11 cellular contexts compared by ENCODE assay signal in the genomic region with DNA sequence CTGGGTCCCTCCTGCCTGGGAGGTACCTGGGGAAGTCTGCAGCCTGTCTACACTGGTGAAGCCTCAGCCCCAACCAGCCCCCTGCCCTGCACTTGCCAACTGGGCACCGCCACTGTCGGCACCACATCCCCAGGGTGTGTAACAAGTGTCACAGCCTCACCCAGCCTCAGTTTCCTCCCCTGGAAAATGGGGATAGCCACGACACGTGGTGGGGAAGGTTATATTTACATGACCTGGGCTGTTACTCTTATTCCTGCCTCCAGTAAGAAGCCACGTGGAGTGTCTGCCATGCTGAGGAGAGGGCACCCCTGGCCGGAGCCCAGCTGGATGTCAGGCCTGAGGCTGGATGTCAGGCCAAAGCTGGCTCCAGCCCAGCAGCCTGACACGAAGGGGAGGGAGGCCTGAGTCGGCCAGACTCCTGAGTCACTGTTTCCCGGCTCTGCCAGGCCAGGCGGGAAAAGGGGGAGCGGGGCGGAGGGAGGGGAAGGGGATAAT. TPM values are rescaled to one million over a fixed set of nuclear protein-coding genes. Genes with fewer than 3 reads are reported as not detected.
DNase-seq lines count a peak whose midpoint lies in the region; ATAC-seq and TF ChIP-seq lines count a peak whose summit lies in the region.
"Had no signal": no experiment of that assay in that cellular context is flagged by ENCODE, and none has a peak within 500 bp of the region (broad histone marks: within the 10 kb centered on the region; RNA-seq: fewer than 3 reads in every experiment).

No MANE protein-coding gene starts in this region.

- no peaks in the 10 kb centered on the region for H3K36me3 ChIP-seq in mesenchymal stem cell (ENCODE audit: control insufficient read depth in 1 of 2, insufficient read depth in 2 of 2, low read depth in 1 of 2, low read length in 2 of 2)
- H3K36me3 ChIP-seq in gastrocnemius medialis, result no peaks in the 10 kb centered on the region
- H3K36me3 ChIP-seq: spleen had no signal

- H2AFZ ChIP-seq in mesenchymal stem cell (ENCODE audit: low read depth, low read length), result no peak overlapping the region

- H3K27ac ChIP-seq in mesenchymal stem cell (ENCODE audit: low read length, poor library complexity, severe bottlenecking), result no peak overlapping the region
- H3K27ac ChIP-seq in gastrocnemius medialis, result no peak overlapping the region
- H3K27ac ChIP-seq: VCaP had no signal

- in situ Hi-C loops in gastrocnemius medialis (cut with MboI; ENCODE audit: low sequenced_read_pairs in 4 of 4), result no loop called here

- TF ChIP-seq CTCF in epithelial cell of esophagus (IDR thresholded peaks at IDR 0.05; ENCODE audit: insufficient read depth, low read depth, low read length, missing control alignments) (no peak), gastrocnemius medialis (IDR thresholded peaks at IDR 0.05 in 4 of 5, conservative IDR thresholded peaks at IDR 0.05 in 1 of 5) (no peak)

- H3K9me3 ChIP-seq in mesenchymal stem cell (ENCODE audit: control insufficient read depth, low read length), result peaks cover 7% of the 10 kb centered on the region
- no peaks in the 10 kb centered on the region for H3K9me3 ChIP-seq in gastrocnemius medialis
- H3K9me3 ChIP-seq: spleen had no signal

- H3K23ac ChIP-seq in mesenchymal stem cell (ENCODE audit: low read length in 2 of 2), result no peak overlapping the region

- no peak overlapping the region for H3K4me2 ChIP-seq in mesenchymal stem cell (ENCODE audit: low read length, poor library complexity, severe bottlenecking)

- ATAC-seq in HG03159 (IDR thresholded peaks at IDR 0.05; ENCODE audit: unreplicated experiment), result no peak
- ATAC-seq in GM18502 (IDR thresholded peaks at IDR 0.05; ENCODE audit: poor library complexity, unreplicated experiment), result no peak
- no peak for ATAC-seq in gastrocnemius medialis

- peak overlapping the region; percentile 7 for H2AK5ac ChIP-seq in mesenchymal stem cell (ENCODE audit: low read length, severe bottlenecking)

- peak overlapping the region; percentile 94 for H4K91ac ChIP-seq in mesenchymal stem cell (ENCODE audit: low read length)

- DNase-seq in A172 (ENCODE audit: low spot score) (peak; percentile 90), NCI-H446 treated with DMSO at 0.1 percent for 48 hours (lab: John Stamatoyannopoulos, UW) (peak; percentile 20), epithelial cell of esophagus (ENCODE audit: low read depth) (peak; percentile 64), mesenchymal stem cell (peak; percentile 97), gastrocnemius medialis (no peak)
- no peak for DNase-seq in stimulated activated CD4-positive, alpha-beta T cell treated with anti-CD3 and anti-CD28 coated beads, Interleukin-4, amount 100 ng/mL, for 1 hour
- DNase-seq: MV-4-11, spleen had no signal

- no peak for TF ChIP-seq POLR2A in gastrocnemius medialis (IDR thresholded peaks at IDR 0.05)

- H3K4ac ChIP-seq in mesenchymal stem cell (ENCODE audit: low read depth in 1 of 2, low read length in 2 of 2), result peak overlapping the region; percentile 15 to 55

- H3K4me3 ChIP-seq in epithelial cell of esophagus (ENCODE audit: low read length) (no peak overlapping the region), mesenchymal stem cell (ENCODE audit: insufficient read depth in 1 of 2, low read depth in 1 of 2, low read length in 2 of 2) (no peak overlapping the region), gastrocnemius medialis (no peak overlapping the region)
- H3K4me3 ChIP-seq: spleen had no signal

- H4K8ac ChIP-seq in mesenchymal stem cell (ENCODE audit: low read length), result peak overlapping the region; percentile 54

- H3K27me3 ChIP-seq in mesenchymal stem cell (ENCODE audit: control insufficient read depth in 1 of 2, insufficient read depth in 1 of 2, low read length in 2 of 2) (peaks cover 0 to 3% of the 10 kb centered on the region in 2 experiments), gastrocnemius medialis (no peaks in the 10 kb centered on the region)
- H3K27me3 ChIP-seq: spleen had no signal

- intact Hi-C loops in gastrocnemius medialis (cut with DNase I; ENCODE audit: low total_unique reads), result no loop called here

- no peaks in the 10 kb centered on the region for H3K79me1 ChIP-seq in mesenchymal stem cell (replicated peaks; ENCODE audit: low read length, poor library complexity, severe bottlenecking)

- H3K4me1 ChIP-seq in mesenchymal stem cell (ENCODE audit: control insufficient read depth, insufficient read depth, low read depth, low read length) (peaks cover 34% of the 10 kb centered on the region), gastrocnemius medialis (peaks cover 8 to 12% of the 10 kb centered on the region in 2 donors)

- peak overlapping the region; percentile 76 to 99 for H2BK12ac ChIP-seq in mesenchymal stem cell (ENCODE audit: low read length in 2 of 2)

- peak overlapping the region; percentile 23 for H2BK120ac ChIP-seq in mesenchymal stem cell (ENCODE audit: low read depth, low read length)

- peak overlapping the region; percentile 17 to 87 for H3K18ac ChIP-seq in mesenchymal stem cell (ENCODE audit: low read depth in 1 of 2, low read length in 2 of 2)

- peak overlapping the region; percentile 38 for H3K9ac ChIP-seq in mesenchymal stem cell (ENCODE audit: low read length)

- H2BK5ac ChIP-seq in mesenchymal stem cell (ENCODE audit: low read depth, low read length, poor library complexity, severe bottlenecking), result no peak overlapping the region

- peak overlapping the region; percentile 55 for H2BK15ac ChIP-seq in mesenchymal stem cell (ENCODE audit: low read depth, poor library complexity, severe bottlenecking)

- H3K14ac ChIP-seq in mesenchymal stem cell (ENCODE audit: low read length in 2 of 2), result peak overlapping the region in 1 of 2 experiments; percentile 39

- WGBS in mesenchymal stem cell, result 25% methylated on average over 11 of the region's 12 CpGs

RNA-seq across cellular contexts. Expression of gene SNAI1, which starts 44.9 kb away (rescaled TPM):
- 0.62 and 2.6 TPM in 2 replicates for total RNA-seq in A172 (2014; rRNA removed; shearing (Covaris generic))
- 36.2 TPM for polyA plus RNA-seq in mesenchymal stem cell (2013, experiment 1 of 2)
- 36.0 TPM for polyA plus RNA-seq in mesenchymal stem cell (2013, experiment 2 of 2)
- total RNA-seq in gastrocnemius medialis, result 1 to 10 TPM in 3 of 4 donors, under 1 TPM in 1; 0.61 to 3.5 (median 1.3) TPM

Comparison
In these comparisons a context has a peak if more than half of its experiments do, and no peak if none do; other contexts are left out.
1. DNase-seq: peak in A172 (single experiment), NCI-H446 treated with DMSO at 0.1 percent for 48 hours (single experiment), epithelial cell of esophagus (single experiment) and mesenchymal stem cell (single experiment); none in stimulated activated CD4-positive, alpha-beta T cell treated with anti-CD3 and anti-CD28 coated beads, Interleukin-4, amount 100 ng/mL, for 1 hour (single experiment) and gastrocnemius medialis (0 of 2).